2 cellular contexts compared by ENCODE assay signal in the genomic region with DNA sequence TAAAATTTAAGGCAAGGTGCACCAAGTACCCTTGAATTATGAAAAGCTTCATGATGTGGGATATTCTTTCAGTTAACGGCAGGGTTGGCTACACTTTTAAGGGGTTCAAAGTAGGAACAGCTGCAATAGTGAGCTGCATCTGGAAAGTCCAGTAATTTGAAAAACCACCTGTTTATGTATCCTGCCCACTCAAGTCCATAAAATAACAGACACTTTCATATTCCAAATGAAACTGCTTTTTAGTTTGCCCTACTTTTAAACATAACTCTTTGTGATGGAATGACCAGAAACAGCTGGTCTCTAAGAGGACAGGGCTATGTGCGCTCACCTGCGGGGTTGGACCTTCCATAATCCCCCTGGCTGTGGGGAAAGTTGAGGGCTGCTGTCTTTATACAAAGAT.
TF ChIP-seq lines count a peak whose summit lies in the region.

No MANE protein-coding gene starts in this region.

TF ChIP-seq in SK-N-SH, 30 proteins besides CTCF, POLR2A, EP300 and RAD21:
- TF ChIP-seq EZH2phosphoT487 (IDR thresholded peaks at IDR 0.05; ENCODE audit: borderline replicate concordance, low read depth) (no peak), FOSL2 (IDR thresholded peaks at IDR 0.05; ENCODE audit: borderline replicate concordance, low read depth) (no peak), NFIC (IDR thresholded peaks at IDR 0.05; ENCODE audit: borderline replicate concordance) (no peak), FOXM1 (IDR thresholded peaks at IDR 0.05; ENCODE audit: low read depth) (no peak)

TF ChIP-seq in SK-N-SH treated with all-trans-retinoic acid at 6 μM for 48 hours, 23 proteins besides CTCF, POLR2A, EP300 and RAD21:
- TF ChIP-seq, protein P1, sequence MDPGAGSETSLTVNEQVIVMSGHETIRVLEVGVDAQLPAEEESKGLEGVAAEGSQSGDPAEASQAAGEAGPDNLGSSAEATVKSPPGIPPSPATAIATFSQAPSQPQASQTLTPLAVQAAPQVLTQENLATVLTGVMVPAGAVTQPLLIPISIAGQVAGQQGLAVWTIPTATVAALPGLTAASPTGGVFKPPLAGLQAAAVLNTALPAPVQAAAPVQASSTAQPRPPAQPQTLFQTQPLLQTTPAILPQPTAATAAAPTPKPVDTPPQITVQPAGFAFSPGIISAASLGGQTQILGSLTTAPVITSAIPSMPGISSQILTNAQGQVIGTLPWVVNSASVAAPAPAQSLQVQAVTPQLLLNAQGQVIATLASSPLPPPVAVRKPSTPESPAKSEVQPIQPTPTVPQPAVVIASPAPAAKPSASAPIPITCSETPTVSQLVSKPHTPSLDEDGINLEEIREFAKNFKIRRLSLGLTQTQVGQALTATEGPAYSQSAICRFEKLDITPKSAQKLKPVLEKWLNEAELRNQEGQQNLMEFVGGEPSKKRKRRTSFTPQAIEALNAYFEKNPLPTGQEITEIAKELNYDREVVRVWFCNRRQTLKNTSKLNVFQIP (CRISPR knock-in tag; IDR thresholded peaks at IDR 0.05; ENCODE audit: borderline replicate concordance, low read depth): no peak
- TF ChIP-seq ZC3H10 (CRISPR knock-in tag; IDR thresholded peaks at IDR 0.05) (no peak), TOX (CRISPR knock-in tag; IDR thresholded peaks at IDR 0.05; ENCODE audit: borderline replicate concordance) (no peak), ZNF70 (CRISPR knock-in tag; IDR thresholded peaks at IDR 0.05) (no peak), ESRRG (CRISPR knock-in tag; IDR thresholded peaks at IDR 0.05) (no peak), CSDC2 (CRISPR knock-in tag; IDR thresholded peaks at IDR 0.05) (no peak)
TF ChIP-seq in SK-N-SH treated with all-trans-retinoic acid at 6 μM for 48 hours: peak in this region for 0.
